30 cellular contexts compared by ENCODE assay signal in the genomic region with DNA sequence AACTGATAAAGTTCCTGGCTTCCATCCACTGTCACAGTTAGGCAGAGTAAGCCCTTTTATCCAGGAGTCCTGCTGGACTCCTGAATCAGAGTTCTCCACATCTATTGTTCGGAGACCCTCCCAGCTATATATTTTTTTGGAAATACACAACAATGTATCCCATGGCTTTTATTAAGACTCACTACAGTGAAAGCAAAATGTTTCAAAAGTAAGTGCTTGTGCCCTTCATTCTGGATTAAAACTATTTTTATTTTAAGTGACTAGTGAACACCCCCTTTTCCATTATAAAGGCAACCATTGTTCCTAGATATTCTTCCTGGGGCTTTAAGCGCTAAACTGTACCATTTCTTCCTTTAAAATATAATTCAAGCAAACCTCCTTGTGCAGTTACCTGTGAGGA. TPM values are rescaled to one million over a fixed set of nuclear protein-coding genes. Genes with fewer than 3 reads are reported as not detected.
"Had no signal": no experiment of that assay in that cellular context is flagged by ENCODE, and none has a peak within 500 bp of the region (broad histone marks: within the 10 kb centered on the region; RNA-seq: fewer than 3 reads in every experiment).

No MANE protein-coding gene starts in this region.

- DNase-seq: naive thymus-derived CD4-positive, alpha-beta T cell; natural killer cell; occipital lobe; ovary; posterior cingulate gyrus; psoas muscle; right cardiac atrium; right lobe of liver; sigmoid colon; small intestine; stimulated activated CD4-positive, alpha-beta T cell treated with anti-CD3 and anti-CD28 coated beads, Interleukin-15, amount 100 ng/mL, for 24 hours; stimulated activated CD4-positive, alpha-beta T cell treated with anti-CD3 and anti-CD28 coated beads, Interleukin-2, amount 100 ng/mL, for 24 hours; stimulated activated CD4-positive, alpha-beta T cell treated with anti-CD3 and anti-CD28 coated beads, Interleukin-2, amount 100 ng/mL, for 48 hours; stimulated activated CD4-positive, alpha-beta T cell treated with anti-CD3 and anti-CD28 coated beads, Interleukin-4, amount 100 ng/mL, for 24 hours; stimulated activated naive B cell treated with anti-CD40 and anti-IgM and Interleukin-4, amounts not matched to agents 10 μg/mL and 1 μg/mL and 100 μg/mL, for 72 hours; stimulated activated naive CD8-positive, alpha-beta T cell treated with anti-CD3 and anti-CD28 coated beads, Interleukin-15, amount 100 ng/mL, for 72 hours; stimulated activated naive CD8-positive, alpha-beta T cell treated with anti-CD3 and anti-CD28 coated beads, Interleukin-15, Interleukin-2, amounts not matched to agents 100 U/mL and 50 U/mL, for 24 hours; substantia nigra; testis; tibial artery; trophoblast cell; upper lobe of left lung had no signal

- H3K36me3 ChIP-seq: ovary, right lobe of liver, sigmoid colon, suprapubic skin, tibial artery, upper lobe of left lung, vagina had no signal

- H3K4me1 Mint-ChIP-seq: naive thymus-derived CD4-positive, alpha-beta T cell; natural killer cell; nephron; neural progenitor cell; stimulated activated effector memory CD8-positive, alpha-beta T cell treated with anti-CD3 and anti-CD28 coated beads, Interleukin-12 subunit alpha, Interleukin-12 subunit beta, amount 100 ng/mL, for 72 hours; stimulated activated naive B cell treated with anti-CD40 and anti-IgM and Interleukin-4, amounts not matched to agents 10 μg/mL and 1 μg/mL and 100 μg/mL, for 72 hours; stimulated activated naive CD8-positive, alpha-beta T cell treated with anti-CD3 and anti-CD28 coated beads, Interleukin-15, amount 100 ng/mL, for 72 hours had no signal

- H3K27me3 Mint-ChIP-seq: naive thymus-derived CD4-positive, alpha-beta T cell; stimulated activated naive B cell treated with anti-CD40 and anti-IgM and Interleukin-4, amounts not matched to agents 10 μg/mL and 1 μg/mL and 100 μg/mL, for 72 hours; stimulated activated naive CD8-positive, alpha-beta T cell treated with anti-CD3 and anti-CD28 coated beads, Interleukin-15, amount 100 ng/mL, for 72 hours had no signal

- H3K27me3 ChIP-seq: neural progenitor cell, ovary, right lobe of liver, sigmoid colon, suprapubic skin, testis, tibial artery, upper lobe of left lung, vagina had no signal

- H3K27ac Mint-ChIP-seq: naive thymus-derived CD4-positive, alpha-beta T cell; natural killer cell; nephron; neural progenitor cell; progenitor cell of endocrine pancreas; stimulated activated effector memory CD8-positive, alpha-beta T cell treated with anti-CD3 and anti-CD28 coated beads, Interleukin-12 subunit alpha, Interleukin-12 subunit beta, amount 100 ng/mL, for 72 hours; stimulated activated naive B cell treated with anti-CD40 and anti-IgM and Interleukin-4, amounts not matched to agents 10 μg/mL and 1 μg/mL and 100 μg/mL, for 72 hours; stimulated activated naive CD8-positive, alpha-beta T cell treated with anti-CD3 and anti-CD28 coated beads, Interleukin-15, amount 100 ng/mL, for 72 hours had no signal

- H3K9me3 Mint-ChIP-seq: natural killer cell; stimulated activated effector memory CD8-positive, alpha-beta T cell treated with anti-CD3 and anti-CD28 coated beads, Interleukin-12 subunit alpha, Interleukin-12 subunit beta, amount 100 ng/mL, for 72 hours; stimulated activated naive CD8-positive, alpha-beta T cell treated with anti-CD3 and anti-CD28 coated beads, Interleukin-15, amount 100 ng/mL, for 72 hours had no signal

- H3K4me3 Mint-ChIP-seq: naive thymus-derived CD4-positive, alpha-beta T cell; natural killer cell; nephron; neural progenitor cell; stimulated activated effector memory CD8-positive, alpha-beta T cell treated with anti-CD3 and anti-CD28 coated beads, Interleukin-12 subunit alpha, Interleukin-12 subunit beta, amount 100 ng/mL, for 72 hours; stimulated activated naive B cell treated with anti-CD40 and anti-IgM and Interleukin-4, amounts not matched to agents 10 μg/mL and 1 μg/mL and 100 μg/mL, for 72 hours; stimulated activated naive CD8-positive, alpha-beta T cell treated with anti-CD3 and anti-CD28 coated beads, Interleukin-15, amount 100 ng/mL, for 72 hours had no signal

- H3K4me3 ChIP-seq: neural progenitor cell, ovary, psoas muscle, right lobe of liver, sigmoid colon, suprapubic skin, testis, tibial artery, upper lobe of left lung, vagina had no signal

- H3K4me1 ChIP-seq: neural progenitor cell, parathyroid adenoma, psoas muscle, right lobe of liver, sigmoid colon, suprapubic skin, testis, tibial artery, upper lobe of left lung, vagina had no signal

- H3K9me3 ChIP-seq: ovary, psoas muscle, right lobe of liver, sigmoid colon, suprapubic skin, testis, vagina had no signal

- H3K9ac ChIP-seq: neural progenitor cell, parathyroid adenoma had no signal

- H3K36me3 Mint-ChIP-seq: natural killer cell; stimulated activated effector memory CD8-positive, alpha-beta T cell treated with anti-CD3 and anti-CD28 coated beads, Interleukin-12 subunit alpha, Interleukin-12 subunit beta, amount 100 ng/mL, for 72 hours; stimulated activated naive B cell treated with anti-CD40 and anti-IgM and Interleukin-4, amounts not matched to agents 10 μg/mL and 1 μg/mL and 100 μg/mL, for 72 hours had no signal

- FAIRE-seq: small intestine, urothelium cell line had no signal

- H3K27ac ChIP-seq: neural progenitor cell, ovary, parathyroid adenoma, psoas muscle, right lobe of liver, sigmoid colon, suprapubic skin, testis, tibial artery, upper lobe of left lung, vagina had no signal

RNA-seq across cellular contexts. Expression of gene KIF4A, which starts 56.8 kb away (rescaled TPM):
- polyA plus RNA-seq: naive thymus-derived CD4-positive, alpha-beta T cell had no signal
